24 cellular contexts compared by ENCODE assay signal in genomic region chr18:62807406-62807805, GRCh38.
"Had no signal": no experiment of that assay in that cellular context is flagged by ENCODE, and none has a peak within 500 bp of the region (broad histone marks: within the 10 kb centered on the region; RNA-seq: fewer than 3 reads in every experiment).

No MANE protein-coding gene starts in this region.

- H3K4me1 ChIP-seq: suprapubic skin, tibial nerve had no signal

- H3K36me3 ChIP-seq: adrenal gland, stomach, suprapubic skin, tibial nerve, uterus had no signal

- FAIRE-seq: astrocyte had no signal

- H2AFZ ChIP-seq: parathyroid adenoma had no signal

- H3K9ac ChIP-seq: parathyroid adenoma had no signal

- ATAC-seq: activated T-helper 17 cell treated with anti-CD3 and anti-CD28 coated beads, Interleukin-2, amount 50 U/mL, for 72 hours; mucosa of descending colon; right cardiac atrium; stimulated activated memory B cell treated with anti-CD40 and anti-IgM and Interleukin-4, amounts not matched to agents 10 μg/mL and 1 μg/mL and 100 μg/mL, for 72 hours had no signal

- DNase-seq: activated CD4-positive, alpha-beta T cell treated with anti-CD3 and anti-CD28 coated beads for 1 hour; activated naive CD4-positive, alpha-beta T cell; activated T-cell treated with anti-CD3 and anti-CD28 coated beads, Interleukin-2, amount 50 U/mL, for 1 hour; adrenal gland; central memory CD4-positive, alpha-beta T cell; dermis blood vessel endothelial cell; effector CD8-positive, alpha-beta T cell; glutamatergic neuron; hypothalamus; mesenchymal stem cell; mucosa of descending colon; nephron progenitor cell; nucleus accumbens; right cardiac atrium; stomach; T-helper 9 cell; uterus had no signal

- H3K9me3 ChIP-seq: adrenal gland, mucosa of descending colon, stomach, suprapubic skin, tibial nerve, uterus had no signal

- H3K4me3 ChIP-seq: adrenal gland, mucosa of descending colon, skin epidermis, stomach, suprapubic skin, tibial nerve, uterus had no signal

- H3K27ac ChIP-seq: adrenal gland, parathyroid adenoma, skin epidermis, stomach, suprapubic skin, tibial nerve, uterus had no signal

- H3K27me3 ChIP-seq: adrenal gland, stomach, suprapubic skin, tibial nerve, uterus had no signal
